ENCODE assay signal across 8 cellular contexts in genomic region chr17:45784293-45784582, GRCh38. TPM values are rescaled to one million over a fixed set of nuclear protein-coding genes. Genes with fewer than 3 reads are reported as not detected.
DNase-seq lines count a peak whose midpoint lies in the region; ATAC-seq and TF ChIP-seq lines count a peak whose summit lies in the region.

Gene CRHR1, plus strand, starts transcription at chr17:45784320. Its CDS starts 225 bp downstream, at chr17:45784545.

- peaks cover 0 to 9% of the 10 kb centered on the region in 2 donors for H3K27me3 ChIP-seq in breast epithelium
- H3K27me3 ChIP-seq in tibial artery = peaks cover 5 to 86% of the 10 kb centered on the region in 2 donors

- no peak for TF ChIP-seq POLR2A in breast epithelium (IDR thresholded peaks at IDR 0.05)

- H3K36me3 ChIP-seq in breast epithelium = no peaks in the 10 kb centered on the region
- H3K36me3 ChIP-seq in tibial artery = no peaks in the 10 kb centered on the region

- TF ChIP-seq CTCF in breast epithelium (IDR thresholded peaks at IDR 0.05) (no peak), mesothelial cell of epicardium (IDR thresholded peaks at IDR 0.05; ENCODE audit: unreplicated experiment) (no peak), tibial artery (IDR thresholded peaks at IDR 0.05) (no peak), RWPE1 (conservative IDR thresholded peaks at IDR 0.05; ENCODE audit: low read depth) (no peak)

- H3K4me1 ChIP-seq in breast epithelium = peaks cover 4 to 8% of the 10 kb centered on the region in 2 donors
- peaks cover 7 to 25% (median 22%) of the 10 kb centered on the region in 4 donors for H3K4me1 ChIP-seq in tibial artery

- H3K27me3 Mint-ChIP-seq in activated CD4-positive, alpha-beta T cell treated with anti-CD3 and anti-CD28 coated beads, Interleukin-2, amount 10 ng/mL, durations not matched to agents 7 days and 5 days = peaks cover 71% of the 10 kb centered on the region
- H3K27me3 Mint-ChIP-seq in mesothelial cell of epicardium (ENCODE audit: low read depth) = peaks cover 93% of the 10 kb centered on the region

- ATAC-seq in HG03342 (IDR thresholded peaks at IDR 0.05; ENCODE audit: unreplicated experiment) (no peak), GM19452 (IDR thresholded peaks at IDR 0.05; ENCODE audit: unreplicated experiment) (no peak)

- no peak for DNase-seq in activated CD4-positive, alpha-beta T cell treated with anti-CD3 and anti-CD28 coated beads, Interleukin-2, amount 10 ng/mL, durations not matched to agents 7 days and 5 days
- DNase-seq in activated CD4-positive, alpha-beta T cell treated with anti-CD3 and anti-CD28 coated beads for 4 hours = no peak
- DNase-seq in breast epithelium (ENCODE audit: low spot score in 2 of 2) = no peak
- DNase-seq in mesothelial cell of epicardium (ENCODE audit: low spot score in 2 of 2, unreplicated experiment in 2 of 2) = no peak
- no peak for DNase-seq in tibial artery
- DNase-seq in RWPE1 (ENCODE audit: low spot score) = no peak

- no peaks in the 10 kb centered on the region for H3K36me3 Mint-ChIP-seq in activated CD4-positive, alpha-beta T cell treated with anti-CD3 and anti-CD28 coated beads, Interleukin-2, amount 10 ng/mL, durations not matched to agents 7 days and 5 days (ENCODE audit: low read depth)
- H3K36me3 Mint-ChIP-seq in mesothelial cell of epicardium = no peaks in the 10 kb centered on the region

- peak within 1 kb of the TSS; percentile 62 for H3K4me3 Mint-ChIP-seq in activated CD4-positive, alpha-beta T cell treated with anti-CD3 and anti-CD28 coated beads, Interleukin-2, amount 10 ng/mL, durations not matched to agents 7 days and 5 days
- H3K4me3 Mint-ChIP-seq in mesothelial cell of epicardium = peak within 1 kb of the TSS; percentile 70

- peaks cover 9% of the 10 kb centered on the region for H3K4me1 Mint-ChIP-seq in activated CD4-positive, alpha-beta T cell treated with anti-CD3 and anti-CD28 coated beads, Interleukin-2, amount 10 ng/mL, durations not matched to agents 7 days and 5 days
- H3K4me1 Mint-ChIP-seq in mesothelial cell of epicardium = peaks cover 6% of the 10 kb centered on the region

- H3K9me3 Mint-ChIP-seq in activated CD4-positive, alpha-beta T cell treated with anti-CD3 and anti-CD28 coated beads, Interleukin-2, amount 10 ng/mL, durations not matched to agents 7 days and 5 days = no peaks in the 10 kb centered on the region
- no peaks in the 10 kb centered on the region for H3K9me3 Mint-ChIP-seq in mesothelial cell of epicardium

- H3K4me3 ChIP-seq in breast epithelium (peak within 1 kb of the TSS; percentile 40 to 85 (median 58)), tibial artery (peak within 1 kb of the TSS; percentile 28 to 52)

- intact Hi-C loops in breast epithelium (cut with DNase I; ENCODE audit: low total_unique reads) = no loop called here
- intact Hi-C loops in tibial artery (cut with DNase I; ENCODE audit: low total_unique reads) = no loop called here

- H3K9me3 ChIP-seq in breast epithelium (no peaks in the 10 kb centered on the region), tibial artery (no peaks in the 10 kb centered on the region)

- no peak within 1 kb of the TSS for H3K27ac Mint-ChIP-seq in activated CD4-positive, alpha-beta T cell treated with anti-CD3 and anti-CD28 coated beads, Interleukin-2, amount 10 ng/mL, durations not matched to agents 7 days and 5 days
- no peak within 1 kb of the TSS for H3K27ac Mint-ChIP-seq in mesothelial cell of epicardium

- H3K27ac ChIP-seq in breast epithelium (no peak within 1 kb of the TSS), tibial artery (no peak within 1 kb of the TSS), RWPE1 (no peak within 1 kb of the TSS)

- CTCF ChIA-PET in activated CD4-positive, alpha-beta T cell treated with anti-CD3 and anti-CD28 coated beads, Interleukin-2, amount 10 ng/mL, durations not matched to agents 7 days and 5 days (lab: Charles Lee) = no interaction called here
- CTCF ChIA-PET in RWPE1 (lab: Yijun Ruan, JAX) = interaction anchor here (0.6 kb wide), 1 partner anchor 392 kb away, joined by 8 read pairs; no protein-coding TSS in a partner anchor

- POLR2A ChIA-PET in activated CD4-positive, alpha-beta T cell treated with anti-CD3 and anti-CD28 coated beads, Interleukin-2, amount 10 ng/mL, durations not matched to agents 7 days and 5 days (lab: Charles Lee) = no interaction called here
- POLR2A ChIA-PET in RWPE1 (lab: Yijun Ruan, JAX; ENCODE audit: low non-redundant PET) = no interaction called here

RNA-seq across cellular contexts. Expression of gene CRHR1, which starts in this region (rescaled TPM):
- not detected for total RNA-seq in activated CD4-positive, alpha-beta T cell treated with anti-CD3 and anti-CD28 coated beads, Interleukin-2, amount 10 ng/mL, durations not matched to agents 7 days and 5 days
- total RNA-seq in breast epithelium = 1 to 10 TPM in 2 of 3 donors, not detected in 1; 1.6 to 2.8 TPM
- total RNA-seq in mesothelial cell of epicardium = 0.27 to 0.36 TPM (median 0.31 TPM) in 3 replicates
